In the genomic region with DNA sequence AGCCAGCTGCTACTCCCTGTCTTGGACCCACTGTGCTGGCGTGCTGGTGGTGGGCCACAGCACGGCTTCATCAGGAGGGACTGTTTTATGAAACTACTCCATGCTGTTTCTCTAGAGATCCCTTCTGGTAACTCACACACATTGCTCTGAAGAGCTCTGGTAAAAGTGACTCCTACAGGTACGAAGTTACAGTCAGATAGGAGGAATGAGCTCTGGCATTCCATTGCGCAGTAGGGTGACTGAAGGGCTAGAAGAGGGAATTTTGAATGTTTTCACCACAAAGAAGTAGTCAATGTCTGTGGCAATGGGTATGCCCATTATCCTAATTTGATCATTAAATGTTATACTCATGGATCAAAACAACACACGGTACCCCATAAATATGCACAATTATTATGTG, we compare ENCODE assay signal across 22 cellular contexts. TPM values are rescaled to one million over a fixed set of nuclear protein-coding genes. Genes with fewer than 3 reads are reported as not detected.
DNase-seq lines count a peak whose midpoint lies in the region; ATAC-seq, FAIRE-seq and TF ChIP-seq lines count a peak whose summit lies in the region.
"Had no signal": no experiment of that assay in that cellular context is flagged by ENCODE, and none has a peak within 500 bp of the region (broad histone marks: within the 10 kb centered on the region; RNA-seq: fewer than 3 reads in every experiment).

No MANE protein-coding gene starts in this region.

- H2AFZ ChIP-seq in Karpas-422 (ENCODE audit: low read length) = no peak overlapping the region

- no peak overlapping the region for H3K9ac ChIP-seq in Karpas-422 (ENCODE audit: low read length)

- peak; percentile 26 to 63 (median 50) for ATAC-seq in pancreas

- TF ChIP-seq POLR2A in uterus (IDR thresholded peaks at IDR 0.05) = no peak

- no peak for DNase-seq in Karpas-422
- DNase-seq in bronchial epithelial cell (ENCODE audit: low read depth) = no peak
- DNase-seq in iPS-NIHi7 (ENCODE audit: extremely low spot score) = peak; percentile 13
- DNase-seq in pancreas = no peak
- DNase-seq in GM13977 (ENCODE audit: low spot score) = no peak
- DNase-seq in AG08396 (ENCODE audit: low spot score) = no peak
- no peak for DNase-seq in uterus
- DNase-seq: C1 segment of cervical spinal cord; CD4-positive, alpha-beta memory T cell; GOT3; MV-4-11; NCI-H1105; NCI-H1436 treated with DMSO at 0.1 percent for 48 hours; NCI-H187 treated with DMSO at 0.1 percent for 48 hours; NCI-H446; Right ventricle myocardium superior; RPMI8226 had no signal

- H3K27ac ChIP-seq in Karpas-422 (ENCODE audit: low read length) (no peak overlapping the region), pancreas (peak overlapping the region in 2 of 4 donors; percentile 80 to 85), uterus (no peak overlapping the region)
- H3K27ac ChIP-seq: A549, SJSA1 had no signal

- no peaks in the 10 kb centered on the region for H3K79me2 ChIP-seq in Karpas-422 (ENCODE audit: low read length)

- no peaks in the 10 kb centered on the region for H4K20me1 ChIP-seq in Karpas-422 (ENCODE audit: insufficient read depth, low read depth, low read length)

- peaks cover 16% of the 10 kb centered on the region for H3K4me1 ChIP-seq in Karpas-422 (ENCODE audit: low read length)
- peaks cover 14 to 26% (median 15%) of the 10 kb centered on the region in 3 donors for H3K4me1 ChIP-seq in pancreas
- H3K4me1 ChIP-seq in uterus = no peaks in the 10 kb centered on the region
- H3K4me1 ChIP-seq: SJSA1 had no signal

- H3K9me3 ChIP-seq in Karpas-422 (ENCODE audit: low read length) = no peaks in the 10 kb centered on the region
- H3K9me3 ChIP-seq in pancreas = no peaks in the 10 kb centered on the region
- H3K9me3 ChIP-seq in uterus = no peaks in the 10 kb centered on the region
- H3K9me3 ChIP-seq: A549, SJSA1 had no signal

- in situ Hi-C loops in GM13977 (cut with MboI; ENCODE audit: low pct_unique_long_range_greater_than_20kb, low sequenced_read_pairs, unreplicated experiment) = no loop called here

- no peaks in the 10 kb centered on the region for H3K27me3 ChIP-seq in Karpas-422 (ENCODE audit: low read length)
- no peaks in the 10 kb centered on the region for H3K27me3 ChIP-seq in bronchial epithelial cell (ENCODE audit: control insufficient read depth, insufficient read depth, low read length)
- H3K27me3 ChIP-seq in pancreas = no peaks in the 10 kb centered on the region
- no peaks in the 10 kb centered on the region for H3K27me3 ChIP-seq in uterus

- 42 to 50% methylated on average over 5 of the region's 5 CpGs for WGBS in pancreas, 2 donors

- H3K9me2 ChIP-seq in Karpas-422 (replicated peaks; ENCODE audit: insufficient read depth, low read length) = no peaks in the 10 kb centered on the region

- TF ChIP-seq CTCF in bronchial epithelial cell (IDR thresholded peaks at IDR 0.05; ENCODE audit: insufficient read depth, low read length, severe bottlenecking) = no peak
- TF ChIP-seq CTCF in pancreas (IDR thresholded peaks at IDR 0.05) = no peak
- TF ChIP-seq CTCF in GM13977 (IDR thresholded peaks at IDR 0.05; ENCODE audit: extremely low read depth, insufficient read depth, missing control alignments) = no peak
- no peak for TF ChIP-seq CTCF in uterus (IDR thresholded peaks at IDR 0.05)

- no peaks in the 10 kb centered on the region for H3K36me3 ChIP-seq in Karpas-422 (ENCODE audit: insufficient read depth, low read length)
- H3K36me3 ChIP-seq in bronchial epithelial cell (ENCODE audit: control insufficient read depth, insufficient read depth, low read length) = no peaks in the 10 kb centered on the region
- H3K36me3 ChIP-seq in pancreas = no peaks in the 10 kb centered on the region
- H3K36me3 ChIP-seq in uterus = no peaks in the 10 kb centered on the region
- H3K36me3 ChIP-seq: SJSA1 had no signal

- FAIRE-seq in bronchial epithelial cell (lab: Jason Lieb, UNC) (peak; percentile 28), pancreas (lab: Jason Lieb, UNC) (no peak)
- FAIRE-seq: A549, G401.6 had no signal

- H3K4me3 ChIP-seq in Karpas-422 (ENCODE audit: low read length) = no peak overlapping the region
- H3K4me3 ChIP-seq in bronchial epithelial cell (ENCODE audit: low read depth, low read length) = no peak overlapping the region
- H3K4me3 ChIP-seq in pancreas = peak overlapping the region in 3 of 4 donors; percentile 3 to 22 (median 21)
- H3K4me3 ChIP-seq in uterus = no peak overlapping the region
- H3K4me3 ChIP-seq: A549, SJSA1 had no signal

- H3K4me2 ChIP-seq in Karpas-422 (ENCODE audit: low read depth, low read length, poor library complexity, severe bottlenecking) = peak overlapping the region; percentile 16

- intact Hi-C loops in pancreas (cut with DNase I) (no loop called here), uterus (cut with DNase I; ENCODE audit: low total_unique reads) (no loop called here)

RNA-seq across cellular contexts. Expression of a gene that starts 0.6 kb away (rescaled TPM):
- total RNA-seq in Karpas-422 (2014; rRNA removed; shearing (Covaris generic); ENCODE audit: low replicate concordance) = not detected in 2 replicates
- not detected in 2 replicates for total RNA-seq in bronchial epithelial cell
- total RNA-seq in pancreas = 10 to 100 TPM in 3 of 6 donors, 1 to 10 TPM in 3; 7.0 to 15.6 (median 10.0) TPM
- polyA plus RNA-seq in pancreas = 1 to 10 TPM; 4.7 to 8.2 TPM
- total RNA-seq in uterus = under 1 TPM in 1 of 4 donors, not detected in 3; 0.21 TPM
- total RNA-seq: CD4-positive, alpha-beta memory T cell; M059J; SJSA1 had no signal
- polyA plus RNA-seq: CD4-positive, alpha-beta memory T cell; IgD-negative memory B cell had no signal

Comparison
In these comparisons a context has a peak if more than half of its experiments do, and no peak if none do; other contexts are left out.
1. H3K4me3 ChIP-seq: peak in pancreas (3 of 4); none in Karpas-422 (single experiment), bronchial epithelial cell (single experiment) and uterus (0 of 2).